2 cellular contexts compared by ENCODE assay signal in genomic region chr17:32281011-32281451, GRCh38.
TF ChIP-seq lines count a peak whose summit lies in the region.

No MANE protein-coding gene starts in this region.

TF ChIP-seq in HCT116, 20 proteins besides CTCF, POLR2A, EP300 and RAD21 (continued from another document):
- no peak for TF ChIP-seq REST (IDR thresholded peaks at IDR 0.05; ENCODE audit: low read depth)
- no peak for TF ChIP-seq EZH2 (IDR thresholded peaks at IDR 0.05)
- no peak for TF ChIP-seq ATF3 (IDR thresholded peaks at IDR 0.05)
- no peak for TF ChIP-seq EGR1 (IDR thresholded peaks at IDR 0.05; ENCODE audit: low read depth)

TF ChIP-seq in SK-N-SH, 30 proteins besides CTCF, POLR2A, EP300 and RAD21 (continued from another document):
- no peak for TF ChIP-seq ZBTB33 (IDR thresholded peaks at IDR 0.05; ENCODE audit: borderline replicate concordance, low read depth)
